In genomic region chr19:16542045-16542893, GRCh38 we compare ENCODE assay signal across 8 cellular contexts.
DNase-seq lines count a peak whose midpoint lies in the region; ATAC-seq and FAIRE-seq lines count a peak whose summit lies in the region.

Gene CHERP, minus strand, starts transcription at chr19:16542437. Its CDS starts 59 bp downstream, at chr19:16542378.

- DNase-seq in COLO829 (ENCODE audit: low spot score), result peak; percentile 91
- DNase-seq in HTR-8/SVneo (ENCODE audit: insufficient read length, low spot score), result peak; percentile 94
- DNase-seq in NOMO-1 treated with DMSO at 0.1 percent for 48 hours (lab: John Stamatoyannopoulos, UW; ENCODE audit: unreplicated experiment), result peak; percentile 95
- peak; percentile 87 to 90 for DNase-seq in activated CD8-positive, alpha-beta memory T cell treated with anti-CD3 and anti-CD28 coated beads for 4 hours (ENCODE audit: low read depth in 2 of 2)
- peak; percentile 90 to 93 (median 93) for DNase-seq in effector memory CD8-positive, alpha-beta T cell
- peak; percentile 87 to 89 for DNase-seq in memory B cell (ENCODE audit: low spot score in 2 of 2)
- DNase-seq in stimulated activated CD8-positive, alpha-beta memory T cell treated with anti-CD3 and anti-CD28 coated beads, Interleukin-12 subunit alpha, Interleukin-12 subunit beta, amount 100 ng/mL, for 1 hour (ENCODE audit: low read depth), result peak; percentile 91

- H3K4me1 Mint-ChIP-seq in effector memory CD8-positive, alpha-beta T cell (ENCODE audit: low read depth in 2 of 2), result peaks cover 42 to 44% of the 10 kb centered on the region in 2 donors
- H3K4me1 Mint-ChIP-seq in memory B cell, result peaks cover 38% of the 10 kb centered on the region

- H3K27me3 Mint-ChIP-seq in effector memory CD8-positive, alpha-beta T cell, result no peaks in the 10 kb centered on the region
- H3K27me3 Mint-ChIP-seq in memory B cell, result no peaks in the 10 kb centered on the region

- peak within 1 kb of the TSS; percentile 91 to 93 for H3K4me3 Mint-ChIP-seq in effector memory CD8-positive, alpha-beta T cell
- H3K4me3 Mint-ChIP-seq in memory B cell, result peak within 1 kb of the TSS; percentile 95

- H3K36me3 Mint-ChIP-seq in effector memory CD8-positive, alpha-beta T cell (ENCODE audit: insufficient read depth), result peaks cover 41% of the 10 kb centered on the region
- peaks cover 21% of the 10 kb centered on the region for H3K36me3 Mint-ChIP-seq in memory B cell

- ATAC-seq in GM21367 (IDR thresholded peaks at IDR 0.05; ENCODE audit: unreplicated experiment) (peak; percentile 62), memory B cell (ENCODE audit: low read depth) (peak; percentile 84)
- ATAC-seq in effector memory CD8-positive, alpha-beta T cell (replicated peaks), result peak; percentile 85

- peak within 1 kb of the TSS; percentile 83 to 88 for H3K27ac Mint-ChIP-seq in effector memory CD8-positive, alpha-beta T cell
- peak within 1 kb of the TSS; percentile 90 for H3K27ac Mint-ChIP-seq in memory B cell

- peak; percentile 59 for FAIRE-seq in HTR-8/SVneo (lab: Jason Lieb, UNC)

- H3K9me3 Mint-ChIP-seq in effector memory CD8-positive, alpha-beta T cell, result no peaks in the 10 kb centered on the region
- no peaks in the 10 kb centered on the region for H3K9me3 Mint-ChIP-seq in memory B cell

Comparison
In these comparisons a context has a peak if more than half of its experiments do, and no peak if none do; other contexts are left out.
1. Peak in every context shown above with its lines: DNase-seq and ATAC-seq.